Comparison of ENCODE assay signal across 18 cellular contexts in genomic region chr4:78336093-78336943, GRCh38.
DNase-seq lines count a peak whose midpoint lies in the region; ATAC-seq, FAIRE-seq and TF ChIP-seq lines count a peak whose summit lies in the region.
"Had no signal": no experiment of that assay in that cellular context is flagged by ENCODE, and none has a peak within 500 bp of the region (broad histone marks: within the 10 kb centered on the region; RNA-seq: fewer than 3 reads in every experiment).

No MANE protein-coding gene starts in this region.

- H3K27me3 ChIP-seq in HUES6 (ENCODE audit: control insufficient read depth, insufficient read depth, low read length) (no peaks in the 10 kb centered on the region), bronchial epithelial cell (ENCODE audit: control insufficient read depth, insufficient read depth, low read length) (no peaks in the 10 kb centered on the region), lung (ENCODE audit: control insufficient read depth, insufficient read depth) (no peaks in the 10 kb centered on the region)
- H3K27me3 ChIP-seq: body of pancreas, vagina had no signal

- H3K36me3 ChIP-seq in HUES6 (ENCODE audit: control insufficient read depth, insufficient read depth, low read length) (peaks cover 27% of the 10 kb centered on the region), bronchial epithelial cell (ENCODE audit: control insufficient read depth, insufficient read depth, low read length) (no peaks in the 10 kb centered on the region), lung (ENCODE audit: control insufficient read depth in 2 of 2, insufficient read depth in 2 of 2, low read length in 2 of 2) (no peaks in the 10 kb centered on the region)
- H3K36me3 ChIP-seq: vagina had no signal

- H3K27ac ChIP-seq in HUES6 (ENCODE audit: low read depth, low read length) (peak overlapping the region; percentile 15; the same call in 1 of the 2 replicates), lung (ENCODE audit: low read depth in 1 of 2, low read length in 1 of 2) (no peak overlapping the region)
- H3K27ac ChIP-seq: body of pancreas, vagina had no signal

- FAIRE-seq in bronchial epithelial cell (lab: Jason Lieb, UNC): no peak
- FAIRE-seq: endothelial cell of umbilical vein had no signal

- H3K36me3 Mint-ChIP-seq in stimulated activated effector memory CD8-positive, alpha-beta T cell treated with anti-CD3 and anti-CD28 coated beads, Interleukin-12 subunit alpha, Interleukin-12 subunit beta, amount 100 ng/mL, for 72 hours: no peaks in the 10 kb centered on the region

- WGBS in lung, 2 donors: 69 to 72% methylated on average over 4 of the region's 4 CpGs

- H3K4me3 ChIP-seq in HUES6 (ENCODE audit: low read depth, low read length): no peak overlapping the region
- H3K4me3 ChIP-seq in bronchial epithelial cell (ENCODE audit: low read depth, low read length): no peak overlapping the region
- no peak overlapping the region for H3K4me3 ChIP-seq in lung
- H3K4me3 ChIP-seq: body of pancreas, vagina had no signal

- TF ChIP-seq CTCF in bronchial epithelial cell (IDR thresholded peaks at IDR 0.05; ENCODE audit: insufficient read depth, low read length, severe bottlenecking): no peak
- TF ChIP-seq CTCF in lung (IDR thresholded peaks at IDR 0.05; ENCODE audit: control extremely low read depth, extremely low read depth): no peak

- H3K4me1 ChIP-seq in HUES6 (ENCODE audit: control insufficient read depth, insufficient read depth, low read length): peaks cover 51% of the 10 kb centered on the region
- H3K4me1 ChIP-seq in lung (ENCODE audit: control insufficient read depth in 2 of 2, insufficient read depth in 2 of 2, low read length in 2 of 2): peaks cover 0 to 2% of the 10 kb centered on the region in 2 donors
- H3K4me1 ChIP-seq: body of pancreas had no signal

- peak; percentile 12 for DNase-seq in AG08395 (ENCODE audit: low spot score)
- DNase-seq in bronchial epithelial cell (ENCODE audit: low read depth): peak; percentile 5
- DNase-seq in lung (ENCODE audit: low spot score): no peak
- DNase-seq in stimulated activated effector memory CD8-positive, alpha-beta T cell treated with anti-CD3 and anti-CD28 coated beads, Interleukin-12 subunit alpha, Interleukin-12 subunit beta, amount 100 ng/mL, for 72 hours (ENCODE audit: low spot score in 2 of 2): no peak
- no peak for DNase-seq in DMS153 treated with DMSO at 0.1 percent for 48 hours (lab: John Stamatoyannopoulos, UW; ENCODE audit: unreplicated experiment)
- DNase-seq: activated CD4-positive, alpha-beta memory T cell treated with anti-CD3 and anti-CD28 coated beads, Interleukin-2, amount 10 ng/mL, durations not matched to agents 7 days and 5 days; body of pancreas; EL; NCI-H1436; NCI-H69; stimulated activated CD4-positive, alpha-beta T cell treated with anti-CD3 and anti-CD28 coated beads, Interleukin-2, amount 100 ng/mL, for 48 hours; T1000 had no signal

- H3K9me3 Mint-ChIP-seq in stimulated activated effector memory CD8-positive, alpha-beta T cell treated with anti-CD3 and anti-CD28 coated beads, Interleukin-12 subunit alpha, Interleukin-12 subunit beta, amount 100 ng/mL, for 72 hours: no peaks in the 10 kb centered on the region
- H3K9me3 Mint-ChIP-seq: activated CD4-positive, alpha-beta memory T cell treated with anti-CD3 and anti-CD28 coated beads, Interleukin-2, amount 10 ng/mL, durations not matched to agents 7 days and 5 days had no signal

- no peak overlapping the region for H3K4me3 Mint-ChIP-seq in stimulated activated effector memory CD8-positive, alpha-beta T cell treated with anti-CD3 and anti-CD28 coated beads, Interleukin-12 subunit alpha, Interleukin-12 subunit beta, amount 100 ng/mL, for 72 hours
- H3K4me3 Mint-ChIP-seq: activated CD4-positive, alpha-beta memory T cell treated with anti-CD3 and anti-CD28 coated beads, Interleukin-2, amount 10 ng/mL, durations not matched to agents 7 days and 5 days; B cell had no signal

- H3K9ac ChIP-seq in HUES6 (ENCODE audit: low read length): no peak overlapping the region

- ATAC-seq in lung (ENCODE audit: insufficient read depth, low FRiP score) (peak; percentile 47), HG03342 (IDR thresholded peaks at IDR 0.05; ENCODE audit: unreplicated experiment) (no peak), HG02970 (IDR thresholded peaks at IDR 0.05; ENCODE audit: low FRiP score, unreplicated experiment) (no peak)
- ATAC-seq in stimulated activated effector memory CD8-positive, alpha-beta T cell treated with anti-CD3 and anti-CD28 coated beads, Interleukin-12 subunit alpha, Interleukin-12 subunit beta, amount 100 ng/mL, for 72 hours: no peak
- ATAC-seq: body of pancreas had no signal

- H3K4me1 Mint-ChIP-seq in stimulated activated effector memory CD8-positive, alpha-beta T cell treated with anti-CD3 and anti-CD28 coated beads, Interleukin-12 subunit alpha, Interleukin-12 subunit beta, amount 100 ng/mL, for 72 hours: no peaks in the 10 kb centered on the region
- H3K4me1 Mint-ChIP-seq: activated CD4-positive, alpha-beta memory T cell treated with anti-CD3 and anti-CD28 coated beads, Interleukin-2, amount 10 ng/mL, durations not matched to agents 7 days and 5 days; B cell had no signal

- no peak overlapping the region for H3K27ac Mint-ChIP-seq in stimulated activated effector memory CD8-positive, alpha-beta T cell treated with anti-CD3 and anti-CD28 coated beads, Interleukin-12 subunit alpha, Interleukin-12 subunit beta, amount 100 ng/mL, for 72 hours
- H3K27ac Mint-ChIP-seq: activated CD4-positive, alpha-beta memory T cell treated with anti-CD3 and anti-CD28 coated beads, Interleukin-2, amount 10 ng/mL, durations not matched to agents 7 days and 5 days; B cell had no signal

- H3K9me3 ChIP-seq in HUES6 (ENCODE audit: control insufficient read depth, insufficient read depth, low read depth, low read length) (no peaks in the 10 kb centered on the region), lung (ENCODE audit: control insufficient read depth in 2 of 2, insufficient read depth in 1 of 2, low read length in 1 of 2) (no peaks in the 10 kb centered on the region)
- H3K9me3 ChIP-seq: body of pancreas, vagina had no signal

Comparison
In these comparisons a context has a peak if more than half of its experiments do, and no peak if none do; other contexts are left out.
1. DNase-seq: peak in AG08395 (single experiment) and bronchial epithelial cell (single experiment); none in lung (single experiment), stimulated activated effector memory CD8-positive, alpha-beta T cell treated with anti-CD3 and anti-CD28 coated beads, Interleukin-12 subunit alpha, Interleukin-12 subunit beta, amount 100 ng/mL, for 72 hours (0 of 2) and DMS153 treated with DMSO at 0.1 percent for 48 hours (single experiment).